16 cellular contexts compared by ENCODE assay signal in the genomic region with DNA sequence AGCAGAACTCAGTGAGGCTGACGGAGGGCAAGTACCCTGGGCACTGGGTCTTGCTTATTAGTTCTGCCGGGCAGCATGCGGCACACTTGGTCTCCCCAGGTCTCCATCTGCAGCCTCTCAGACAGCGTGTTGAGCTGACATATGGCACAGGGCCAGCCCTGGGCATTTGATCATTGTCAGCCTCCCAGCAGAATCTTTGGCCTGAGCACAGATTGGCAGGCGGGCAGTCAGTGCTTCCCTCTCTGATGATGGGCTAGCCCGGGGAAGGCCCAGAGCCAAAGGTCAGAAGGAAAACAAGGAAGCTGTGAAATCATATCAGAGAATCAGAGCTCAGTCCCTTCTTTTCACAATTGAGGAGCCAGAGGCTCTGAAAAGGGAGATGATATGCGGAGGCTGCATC.
A peak's percentile ranks its signal among the peaks of the same experiment; 100 is the strongest.
DNase-seq lines count a peak whose midpoint lies in the region; ATAC-seq and TF ChIP-seq lines count a peak whose summit lies in the region.
"Had no signal": no experiment of that assay in that cellular context is flagged by ENCODE, and none has a peak within 500 bp of the region (broad histone marks: within the 10 kb centered on the region; RNA-seq: fewer than 3 reads in every experiment).

No MANE protein-coding gene starts in this region.

- ATAC-seq in right cardiac atrium, result peak; percentile 52 to 68
- no peak for ATAC-seq in GM19452 (IDR thresholded peaks at IDR 0.05; ENCODE audit: unreplicated experiment)
- ATAC-seq in GM21576 (IDR thresholded peaks at IDR 0.05; ENCODE audit: unreplicated experiment), result no peak
- ATAC-seq: WTC11 had no signal

- H3K4me1 ChIP-seq in right cardiac atrium (ENCODE audit: control insufficient read depth, insufficient read depth, low read length), result no peaks in the 10 kb centered on the region
- H3K4me1 ChIP-seq: Peyer's patch had no signal

- TF ChIP-seq CTCF in GM10248 (IDR thresholded peaks at IDR 0.05; ENCODE audit: control extremely low read depth, extremely low read depth, low read depth, missing control alignments), result no peak

- POLR2A ChIA-PET in GM10248 (lab: Yijun Ruan, JAX), result no interaction called here

- H3K27ac ChIP-seq in right cardiac atrium (ENCODE audit: low read length), result no peak overlapping the region
- H3K27ac ChIP-seq: HL-60, Peyer's patch had no signal

- H3K27me3 ChIP-seq in right cardiac atrium (ENCODE audit: control insufficient read depth, insufficient read depth), result no peaks in the 10 kb centered on the region
- H3K27me3 ChIP-seq: Peyer's patch had no signal

- CTCF ChIA-PET in GM10248 (lab: Yijun Ruan, JAX), result interaction anchor here (0.9 kb wide), 2 partner anchors 9 to 12 kb away, joined by 3 read pairs; no protein-coding TSS in a partner anchor

- DNase-seq in NCI-H345 treated with DMSO at 0.1 percent for 48 hours (lab: John Stamatoyannopoulos, UW; ENCODE audit: unreplicated experiment), result peak; percentile 14
- peak in 52 of 58 donors; percentile 10 to 95 (median 63) for DNase-seq in anterior cingulate cortex (lab: John Stamatoyannopoulos, UW)
- peak; percentile 42 to 71 (median 54) for DNase-seq in right cardiac atrium
- peak; percentile 64 to 97 (median 78) for DNase-seq in posterior cingulate gyrus
- no peak for DNase-seq in GM10248 (ENCODE audit: extremely low spot score)
- DNase-seq in NK-92 (lab: John Stamatoyannopoulos, UW; ENCODE audit: unreplicated experiment), result no peak
- DNase-seq: amniotic stem cell, dermis blood vessel endothelial cell, KG1, kidney glomerular epithelial cell, naive B cell had no signal

- H3K4me3 ChIP-seq in right cardiac atrium (ENCODE audit: low read length), result no peak overlapping the region
- H3K4me3 ChIP-seq: Peyer's patch had no signal

- 49% methylated on average over 7 of the region's 7 CpGs for WGBS in right cardiac atrium

- no peaks in the 10 kb centered on the region for H3K9me3 ChIP-seq in right cardiac atrium (ENCODE audit: control insufficient read depth, low read length)
- H3K9me3 ChIP-seq: Peyer's patch had no signal

- intact Hi-C loops in right cardiac atrium (cut with DNase I), result no loop called here
- intact Hi-C loops in posterior cingulate gyrus (cut with DNase I), result no loop called here

Comparison
In these comparisons a context has a peak if more than half of its experiments do, and no peak if none do; other contexts are left out.
1. DNase-seq: peak in NCI-H345 treated with DMSO at 0.1 percent for 48 hours (single experiment), anterior cingulate cortex (52 of 58), right cardiac atrium (3 of 3) and posterior cingulate gyrus (10 of 10); none in GM10248 (single experiment) and NK-92 (single experiment).
2. ATAC-seq: peak in right cardiac atrium (2 of 2); none in GM19452 (single experiment) and GM21576 (single experiment).